ENCODE assay signal across 9 cellular contexts in genomic region chr20:23143098-23143497, GRCh38. TPM values are rescaled to one million over a fixed set of nuclear protein-coding genes. Genes with fewer than 3 reads are reported as not detected.
DNase-seq lines count a peak whose midpoint lies in the region; ATAC-seq and TF ChIP-seq lines count a peak whose summit lies in the region.
"Had no signal": no experiment of that assay in that cellular context is flagged by ENCODE, and none has a peak within 500 bp of the region (broad histone marks: within the 10 kb centered on the region; RNA-seq: fewer than 3 reads in every experiment).

No MANE protein-coding gene starts in this region.

- no peaks in the 10 kb centered on the region for H3K9me3 Mint-ChIP-seq in immature natural killer cell
- H3K9me3 Mint-ChIP-seq: activated naive CD4-positive, alpha-beta T cell treated with anti-CD3 and anti-CD28 coated beads, Interleukin-2, amount 50 U/mL, for 72 hours had no signal

- no peak overlapping the region for H3K4me3 Mint-ChIP-seq in immature natural killer cell

- peak overlapping the region in 2 of 6 donors; percentile 2 to 44 for H3K27ac Mint-ChIP-seq in immature natural killer cell

- in situ Hi-C loops in Caki2 (cut with HindIII; ENCODE audit: low pct_unique_long_range_greater_than_20kb, low sequenced_read_pairs) (no loop called here), astrocyte of the spinal cord (cut with HindIII; ENCODE audit: low sequenced_read_pairs) (no loop called here)

- TF ChIP-seq CTCF in astrocyte of the spinal cord (IDR thresholded peaks at IDR 0.05; ENCODE audit: low read depth, low read length) (no peak), left lung (IDR thresholded peaks at IDR 0.05) (no peak)

- H3K4me1 ChIP-seq in left lung: peaks cover 18 to 88% of the 10 kb centered on the region in 2 donors

- no peaks in the 10 kb centered on the region for H3K36me3 ChIP-seq in left lung

- peak; percentile 77 for ATAC-seq in left lung
- ATAC-seq in activated CD4-positive, CD25-positive, alpha-beta regulatory T cell treated with anti-CD3 and anti-CD28 coated beads, Interleukin-2, amount 50 U/mL, for 24 hours: no peak

- H3K27me3 Mint-ChIP-seq in immature natural killer cell (ENCODE audit: low read depth in 3 of 3): peaks cover 0 to 3% (median 0%) of the 10 kb centered on the region in 3 donors

- H3K4me3 ChIP-seq in astrocyte of the spinal cord (ENCODE audit: low read depth, low read length) (no peak overlapping the region), left lung (no peak overlapping the region)

- intact Hi-C loops in left lung (cut with DNase I): no loop called here

- H3K4me1 Mint-ChIP-seq in immature natural killer cell: peaks cover 16 to 18% of the 10 kb centered on the region in 2 donors

- H3K27me3 ChIP-seq in left lung: no peaks in the 10 kb centered on the region

- H3K36me3 Mint-ChIP-seq in immature natural killer cell: no peaks in the 10 kb centered on the region
- H3K36me3 Mint-ChIP-seq: activated naive CD4-positive, alpha-beta T cell treated with anti-CD3 and anti-CD28 coated beads, Interleukin-2, amount 50 U/mL, for 72 hours had no signal

- DNase-seq in Caki2 (ENCODE audit: low read depth) (peak; percentile 33), NCI-H460 (ENCODE audit: extremely low read depth, low read depth) (peak; percentile 61), astrocyte of the spinal cord (ENCODE audit: low read depth, low spot score) (peak; percentile 79), left lung (peak in 1 of 2 donors; percentile 80), immature natural killer cell (no peak), NCI-H1092 treated with DMSO at 0.1 percent for 48 hours (lab: John Stamatoyannopoulos, UW) (no peak), globus pallidus (ENCODE audit: low spot score) (no peak)

- H3K9me3 ChIP-seq in left lung: no peaks in the 10 kb centered on the region

- H3K27ac ChIP-seq in left lung: peak overlapping the region; percentile 77 to 94

RNA-seq across cellular contexts. Expression of gene CD93, which starts 57.0 kb away (rescaled TPM):
- total RNA-seq in Caki2 (2014; rRNA removed; shearing (Covaris generic); ENCODE audit: low replicate concordance): not detected in 2 replicates
- total RNA-seq in NCI-H460 (2014; rRNA removed; shearing (Covaris generic)): not detected in 2 replicates
- polyA plus RNA-seq in NCI-H460 (2014; cell fraction: nucleus; rRNA removed): not detected in 2 replicates
- 100 to 1,000 TPM in 1 of 2 donors, 10 to 100 TPM in 1; 71.2 to 108 TPM for total RNA-seq in left lung
- polyA plus RNA-seq in immature natural killer cell: under 1 TPM in 2 of 3 donors, not detected in 1; 0.18 to 0.71 TPM

Comparison
In these comparisons a context has a peak if more than half of its experiments do, and no peak if none do; other contexts are left out.
1. DNase-seq: peak in Caki2 (single experiment), NCI-H460 (single experiment) and astrocyte of the spinal cord (single experiment); none in immature natural killer cell (0 of 3), NCI-H1092 treated with DMSO at 0.1 percent for 48 hours (single experiment) and globus pallidus (single experiment).
2. RNA of gene CD93, which starts 57.0 kb away (total RNA-seq): 71.2 to 108 TPM in left lung; not detected in Caki2 and not detected in NCI-H460; every median in the first group is over 10 times any median in the second.